21 cellular contexts compared by ENCODE assay signal in the genomic region with DNA sequence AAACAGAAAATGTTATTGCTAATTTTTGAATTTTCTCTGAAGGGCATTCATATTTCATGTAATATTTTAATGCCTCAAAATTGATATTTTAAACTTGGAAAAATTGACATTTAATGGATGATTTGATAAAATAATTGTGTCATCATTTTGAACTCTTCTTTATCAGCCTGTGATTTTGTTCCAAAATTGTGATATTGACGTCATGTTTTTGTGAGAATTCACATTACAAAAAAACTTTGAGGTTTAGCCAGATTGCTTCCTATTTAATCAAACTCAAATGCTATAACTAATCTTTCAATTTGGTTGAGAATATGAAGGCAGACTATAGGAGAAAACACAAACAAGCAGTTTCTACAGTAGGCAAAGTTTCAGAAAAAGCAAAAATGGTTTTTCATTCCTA.
DNase-seq lines count a peak whose midpoint lies in the region; ATAC-seq, FAIRE-seq and TF ChIP-seq lines count a peak whose summit lies in the region.
"Had no signal": no experiment of that assay in that cellular context is flagged by ENCODE, and none has a peak within 500 bp of the region (broad histone marks: within the 10 kb centered on the region; RNA-seq: fewer than 3 reads in every experiment).

No MANE protein-coding gene starts in this region.

- FAIRE-seq in D721Med (lab: Jason Lieb, UNC) = peak; percentile 16
- peak; percentile 5 for FAIRE-seq in GM12892 (lab: Jason Lieb, UNC)
- FAIRE-seq: G401.6, GM12891, GM18507 had no signal

- DNase-seq in D721Med (ENCODE audit: insufficient read length, low spot score) = no peak
- no peak for DNase-seq in GM12892 (ENCODE audit: insufficient read length)
- DNase-seq in SJCRH30 = no peak
- DNase-seq in activated naive CD8-positive, alpha-beta T cell treated with anti-CD3 and anti-CD28 coated beads, Interleukin-2, amount 50 U/mL, for 24 hours = no peak
- no peak for DNase-seq in transverse colon
- DNase-seq: 8988T; ACHN; BE2C; C1 segment of cervical spinal cord; CD4-positive, alpha-beta memory T cell; CD4-positive, CD25-positive, alpha-beta regulatory T cell; CD8-positive, alpha-beta memory T cell; COR-L47; DMS79 treated with DMSO at 0.1 percent for 48 hours; GF-D8 had no signal

- no peaks in the 10 kb centered on the region for H3K27me3 ChIP-seq in SJCRH30
- H3K27me3 ChIP-seq in transverse colon = no peaks in the 10 kb centered on the region
- H3K27me3 ChIP-seq: BE2C, BLaER1 had no signal

- intact Hi-C loops in transverse colon (cut with DNase I; ENCODE audit: low total_unique reads) = no loop called here

- no peak for TF ChIP-seq EP300 in transverse colon (IDR thresholded peaks at IDR 0.05; ENCODE audit: low read depth)

- peaks cover 13% of the 10 kb centered on the region for H3K9me3 Mint-ChIP-seq in activated naive CD8-positive, alpha-beta T cell treated with anti-CD3 and anti-CD28 coated beads, Interleukin-2, amount 50 U/mL, for 24 hours

- no peak overlapping the region for H3K4me3 Mint-ChIP-seq in activated naive CD8-positive, alpha-beta T cell treated with anti-CD3 and anti-CD28 coated beads, Interleukin-2, amount 50 U/mL, for 24 hours
- H3K4me3 Mint-ChIP-seq: CD14-positive monocyte; CD4-positive, alpha-beta memory T cell; CD4-positive, CD25-positive, alpha-beta regulatory T cell; CD8-positive, alpha-beta memory T cell had no signal

- no peaks in the 10 kb centered on the region for H3K4me1 Mint-ChIP-seq in activated naive CD8-positive, alpha-beta T cell treated with anti-CD3 and anti-CD28 coated beads, Interleukin-2, amount 50 U/mL, for 24 hours
- H3K4me1 Mint-ChIP-seq: CD14-positive monocyte; CD4-positive, alpha-beta memory T cell; CD4-positive, CD25-positive, alpha-beta regulatory T cell; CD8-positive, alpha-beta memory T cell had no signal

- no peak overlapping the region for H3K27ac Mint-ChIP-seq in activated naive CD8-positive, alpha-beta T cell treated with anti-CD3 and anti-CD28 coated beads, Interleukin-2, amount 50 U/mL, for 24 hours
- H3K27ac Mint-ChIP-seq: CD14-positive monocyte; CD4-positive, alpha-beta memory T cell; CD4-positive, CD25-positive, alpha-beta regulatory T cell; CD8-positive, alpha-beta memory T cell had no signal

- in situ Hi-C loops in transverse colon (cut with MboI; ENCODE audit: low pct_ligation_motif_present in 1 of 4, low pct_unique_long_range_greater_than_20kb in 1 of 4, low sequenced_read_pairs in 3 of 4) = no loop called here

- H3K9me3 ChIP-seq in SJCRH30 (replicated peaks) = no peaks in the 10 kb centered on the region
- no peaks in the 10 kb centered on the region for H3K9me3 ChIP-seq in transverse colon
- H3K9me3 ChIP-seq: BE2C, BLaER1 had no signal

- H3K27ac ChIP-seq in SJCRH30 (peak overlapping the region; percentile 97), transverse colon (no peak overlapping the region)
- H3K27ac ChIP-seq: BLaER1 had no signal

- no peaks in the 10 kb centered on the region for H3K36me3 Mint-ChIP-seq in activated naive CD8-positive, alpha-beta T cell treated with anti-CD3 and anti-CD28 coated beads, Interleukin-2, amount 50 U/mL, for 24 hours (ENCODE audit: low read depth)
- H3K36me3 Mint-ChIP-seq: CD14-positive monocyte; CD4-positive, alpha-beta memory T cell; CD4-positive, CD25-positive, alpha-beta regulatory T cell; CD8-positive, alpha-beta memory T cell had no signal

- WGBS in transverse colon (ENCODE audit: low coverage in 1 of 2), 2 donors = 75 to 80% methylated on average over 1 of the region's 1 CpG

- H3K4me1 ChIP-seq in SJCRH30 (peaks cover 20% of the 10 kb centered on the region), transverse colon (no peaks in the 10 kb centered on the region)
- H3K4me1 ChIP-seq: BE2C, BLaER1 had no signal

- H3K27me3 Mint-ChIP-seq in activated naive CD8-positive, alpha-beta T cell treated with anti-CD3 and anti-CD28 coated beads, Interleukin-2, amount 50 U/mL, for 24 hours = no peaks in the 10 kb centered on the region
- H3K27me3 Mint-ChIP-seq: CD4-positive, alpha-beta memory T cell; CD4-positive, CD25-positive, alpha-beta regulatory T cell; CD8-positive, alpha-beta memory T cell had no signal

- H3K36me3 ChIP-seq in SJCRH30 (no peaks in the 10 kb centered on the region), transverse colon (no peaks in the 10 kb centered on the region)
- H3K36me3 ChIP-seq: BE2C, BLaER1 had no signal

- no peak for ATAC-seq in activated naive CD8-positive, alpha-beta T cell treated with anti-CD3 and anti-CD28 coated beads, Interleukin-2, amount 50 U/mL, for 24 hours
- ATAC-seq in HG03039 (IDR thresholded peaks at IDR 0.05; ENCODE audit: unreplicated experiment) = no peak

- TF ChIP-seq POLR2A in GM12892 (IDR thresholded peaks at IDR 0.05; ENCODE audit: low read depth, low read length) (no peak), transverse colon (IDR thresholded peaks at IDR 0.05) (no peak)

- TF ChIP-seq CTCF in D721Med (IDR thresholded peaks at IDR 0.05; ENCODE audit: insufficient read depth, missing control alignments) (no peak), transverse colon (IDR thresholded peaks at IDR 0.05) (no peak)

- no peak overlapping the region for H3K4me3 ChIP-seq in SJCRH30
- H3K4me3 ChIP-seq in transverse colon = no peak overlapping the region
- H3K4me3 ChIP-seq: BLaER1 had no signal
